ENCODE assay signal across 14 cellular contexts in genomic region chr3:178684881-178685590, GRCh38.
DNase-seq lines count a peak whose midpoint lies in the region; ATAC-seq and TF ChIP-seq lines count a peak whose summit lies in the region.
"Had no signal": no experiment of that assay in that cellular context is flagged by ENCODE, and none has a peak within 500 bp of the region (broad histone marks: within the 10 kb centered on the region; RNA-seq: fewer than 3 reads in every experiment).

No MANE protein-coding gene starts in this region.

- H3K4me1 ChIP-seq in heart left ventricle: peaks cover 0 to 12% (median 0%) of the 10 kb centered on the region in 12 donors
- H3K4me1 ChIP-seq: parathyroid adenoma had no signal

- H3K36me3 Mint-ChIP-seq in nephron progenitor cell (ENCODE audit: low read depth): no peaks in the 10 kb centered on the region
- H3K36me3 Mint-ChIP-seq: type B pancreatic cell had no signal

- no peak overlapping the region for H3K27ac Mint-ChIP-seq in nephron progenitor cell
- H3K27ac Mint-ChIP-seq: activated naive CD8-positive, alpha-beta T cell treated with anti-CD3 and anti-CD28 coated beads, Interleukin-2, amount 50 U/mL, for 24 hours; type B pancreatic cell had no signal

- peak; percentile 6 for DNase-seq in activated CD4-positive, alpha-beta T cell treated with anti-CD3 and anti-CD28 coated beads for 48 hours
- DNase-seq in activated CD4-positive, alpha-beta T cell treated with anti-CD3 and anti-CD28 coated beads, Interleukin-2, amount 50 U/mL, for 1 hour: no peak
- peak; percentile 50 for DNase-seq in RPMI8226
- peak; percentile 51 for DNase-seq in nephron progenitor cell
- DNase-seq in NCI-H1694 treated with DMSO at 0.1 percent for 48 hours (lab: John Stamatoyannopoulos, UW): no peak
- DNase-seq in EL: no peak
- no peak for DNase-seq in heart left ventricle
- DNase-seq: activated naive CD8-positive, alpha-beta T cell treated with anti-CD3 and anti-CD28 coated beads, Interleukin-2, amount 50 U/mL, for 24 hours; DMS53; NCI-H1930 had no signal

- no peaks in the 10 kb centered on the region for H3K36me3 ChIP-seq in heart left ventricle

- H3K4me3 Mint-ChIP-seq in nephron progenitor cell: no peak overlapping the region
- H3K4me3 Mint-ChIP-seq: activated naive CD8-positive, alpha-beta T cell treated with anti-CD3 and anti-CD28 coated beads, Interleukin-2, amount 50 U/mL, for 24 hours; type B pancreatic cell had no signal

- no peak overlapping the region for H3K4me3 ChIP-seq in heart left ventricle

- WGBS in heart left ventricle, 4 donors: 71 to 77% (median 74%) methylated on average over 1 of the region's 1 CpG

- H3K27me3 ChIP-seq in heart left ventricle: no peaks in the 10 kb centered on the region

- no peaks in the 10 kb centered on the region for H3K4me1 Mint-ChIP-seq in nephron progenitor cell
- H3K4me1 Mint-ChIP-seq: activated naive CD8-positive, alpha-beta T cell treated with anti-CD3 and anti-CD28 coated beads, Interleukin-2, amount 50 U/mL, for 24 hours had no signal

- peak; percentile 66 for ATAC-seq in HG03159 (IDR thresholded peaks at IDR 0.05; ENCODE audit: unreplicated experiment)
- no peak for ATAC-seq in heart left ventricle
- ATAC-seq: activated naive CD8-positive, alpha-beta T cell treated with anti-CD3 and anti-CD28 coated beads, Interleukin-2, amount 50 U/mL, for 24 hours; esophagus mucosa had no signal

- peaks cover under 1% of the 10 kb centered on the region for H3K27me3 Mint-ChIP-seq in nephron progenitor cell (ENCODE audit: low read depth, poor library complexity)
- H3K27me3 Mint-ChIP-seq: type B pancreatic cell had no signal

- intact Hi-C loops in heart left ventricle (cut with DNase I): no loop called here

- H3K9me3 ChIP-seq in heart left ventricle: peaks cover 0 to 8% (median 0%) of the 10 kb centered on the region in 12 donors

- no peak for TF ChIP-seq CTCF in nephron progenitor cell (IDR thresholded peaks at IDR 0.05)
- no peak for TF ChIP-seq CTCF in heart left ventricle (IDR thresholded peaks at IDR 0.05)

- no peaks in the 10 kb centered on the region for H3K9me3 Mint-ChIP-seq in nephron progenitor cell

- no peak overlapping the region for H3K27ac ChIP-seq in heart left ventricle
- H3K27ac ChIP-seq: parathyroid adenoma had no signal

- no peak for TF ChIP-seq POLR2A in heart left ventricle (IDR thresholded peaks at IDR 0.05)

Comparison
In these comparisons a context has a peak if more than half of its experiments do, and no peak if none do; other contexts are left out.
1. DNase-seq: peak in activated CD4-positive, alpha-beta T cell treated with anti-CD3 and anti-CD28 coated beads for 48 hours (single experiment), RPMI8226 (single experiment) and nephron progenitor cell (single experiment); none in activated CD4-positive, alpha-beta T cell treated with anti-CD3 and anti-CD28 coated beads, Interleukin-2, amount 50 U/mL, for 1 hour (single experiment), NCI-H1694 treated with DMSO at 0.1 percent for 48 hours (single experiment), EL (single experiment) and heart left ventricle (0 of 5).